22 cellular contexts compared by ENCODE assay signal in genomic region chr9:20504930-20505329, GRCh38.
DNase-seq lines count a peak whose midpoint lies in the region; ATAC-seq and TF ChIP-seq lines count a peak whose summit lies in the region.
"Had no signal": no experiment of that assay in that cellular context is flagged by ENCODE, and none has a peak within 500 bp of the region (broad histone marks: within the 10 kb centered on the region; RNA-seq: fewer than 3 reads in every experiment).

No MANE protein-coding gene starts in this region.

- TF ChIP-seq CTCF in DND-41 (IDR thresholded peaks at IDR 0.05; ENCODE audit: borderline replicate concordance, extremely low read depth, low read length, poor library complexity, severe bottlenecking) (no peak), BE2C (IDR thresholded peaks at IDR 0.05; ENCODE audit: low read depth, low read length) (no peak), MCF 10A (IDR thresholded peaks at IDR 0.05; ENCODE audit: unreplicated experiment) (no peak)

- H3K4me3 ChIP-seq in DND-41 (ENCODE audit: low read depth in 1 of 2, low read length in 2 of 2) = no peak overlapping the region
- no peak overlapping the region for H3K4me3 ChIP-seq in BE2C (ENCODE audit: low read depth, low read length)
- H3K4me3 ChIP-seq: esophagus muscularis mucosa, heart right ventricle, lower lobe of right lung, SJSA1, spleen had no signal

- no peaks in the 10 kb centered on the region for H3K27me3 Mint-ChIP-seq in T-helper 2 cell treated with Interferon-gamma antibody and Interleukin-4, amounts not matched to agents 5 μg/mL and 100 μg/mL, for 36 hours (ENCODE audit: low read depth)
- no peaks in the 10 kb centered on the region for H3K27me3 Mint-ChIP-seq in naive thymus-derived CD8-positive, alpha-beta T cell
- H3K27me3 Mint-ChIP-seq in MCF 10A (ENCODE audit: insufficient read depth, unreplicated experiment) = peaks cover 27% of the 10 kb centered on the region
- H3K27me3 Mint-ChIP-seq: dendritic cell treated with granulocyte-macrophage colony-stimulating factor and Interleukin-4, amounts not matched to agents 40 ng/mL and 50 ng/mL, for 4 days had no signal

- no peaks in the 10 kb centered on the region for H3K9me3 ChIP-seq in DND-41 (ENCODE audit: insufficient read depth, low read length, severe bottlenecking)
- no peaks in the 10 kb centered on the region for H3K9me3 ChIP-seq in BE2C
- H3K9me3 ChIP-seq: esophagus muscularis mucosa, lower lobe of right lung, SJSA1, spleen had no signal

- no peak overlapping the region for H3K27ac ChIP-seq in DND-41 (ENCODE audit: low read length)
- H3K27ac ChIP-seq: C4-2B, foreskin keratinocyte, heart right ventricle, lower lobe of right lung, SJSA1, spleen had no signal

- peaks cover 15% of the 10 kb centered on the region for H3K36me3 Mint-ChIP-seq in T-helper 2 cell treated with Interferon-gamma antibody and Interleukin-4, amounts not matched to agents 5 μg/mL and 100 μg/mL, for 36 hours (ENCODE audit: low read depth)
- H3K36me3 Mint-ChIP-seq in naive thymus-derived CD8-positive, alpha-beta T cell = peaks cover 0 to 3% (median 0%) of the 10 kb centered on the region in 3 donors
- no peaks in the 10 kb centered on the region for H3K36me3 Mint-ChIP-seq in MCF 10A (ENCODE audit: insufficient read depth, unreplicated experiment)

- H3K9me3 Mint-ChIP-seq in T-helper 2 cell treated with Interferon-gamma antibody and Interleukin-4, amounts not matched to agents 5 μg/mL and 100 μg/mL, for 36 hours = no peaks in the 10 kb centered on the region
- no peaks in the 10 kb centered on the region for H3K9me3 Mint-ChIP-seq in naive thymus-derived CD8-positive, alpha-beta T cell
- H3K9me3 Mint-ChIP-seq in MCF 10A (ENCODE audit: unreplicated experiment) = no peaks in the 10 kb centered on the region
- H3K9me3 Mint-ChIP-seq: dendritic cell treated with granulocyte-macrophage colony-stimulating factor and Interleukin-4, amounts not matched to agents 40 ng/mL and 50 ng/mL, for 4 days had no signal

- intact Hi-C loops in MCF 10A (cut with micrococcal nuclease) = no loop called here

- H3K79me2 ChIP-seq in DND-41 (ENCODE audit: insufficient read depth, low read length) = peaks cover 68% of the 10 kb centered on the region

- peak overlapping the region; percentile 8 for H3K4me3 Mint-ChIP-seq in T-helper 2 cell treated with Interferon-gamma antibody and Interleukin-4, amounts not matched to agents 5 μg/mL and 100 μg/mL, for 36 hours
- H3K4me3 Mint-ChIP-seq in naive thymus-derived CD8-positive, alpha-beta T cell = peak overlapping the region in 8 of 10 donors; percentile 1 to 58 (median 12)
- no peak overlapping the region for H3K4me3 Mint-ChIP-seq in MCF 10A (ENCODE audit: unreplicated experiment)
- H3K4me3 Mint-ChIP-seq: dendritic cell treated with granulocyte-macrophage colony-stimulating factor and Interleukin-4, amounts not matched to agents 40 ng/mL and 50 ng/mL, for 4 days had no signal

- H3K4me2 ChIP-seq in DND-41 (ENCODE audit: insufficient read depth, low read length) = no peak overlapping the region

- ATAC-seq in DND-41 (ENCODE audit: insufficient read depth, low read depth) = peak; percentile 53
- ATAC-seq in naive thymus-derived CD8-positive, alpha-beta T cell = peak; percentile 90 to 98
- ATAC-seq: foreskin keratinocyte, heart right ventricle, lower lobe of right lung, right cardiac atrium had no signal

- POLR2A ChIA-PET in naive thymus-derived CD8-positive, alpha-beta T cell (lab: Charles Lee) = no interaction called here
- POLR2A ChIA-PET in MCF 10A (lab: Yijun Ruan, JAX) = no interaction called here

- no peaks in the 10 kb centered on the region for H4K20me1 ChIP-seq in DND-41 (ENCODE audit: insufficient read depth, low read length)

- no peaks in the 10 kb centered on the region for H3K27me3 ChIP-seq in DND-41 (ENCODE audit: insufficient read depth, low read length, poor library complexity)
- H3K27me3 ChIP-seq in BE2C = no peaks in the 10 kb centered on the region
- H3K27me3 ChIP-seq: esophagus muscularis mucosa, foreskin keratinocyte, heart right ventricle, SJSA1, spleen had no signal

- CTCF ChIA-PET in MCF 10A (lab: Yijun Ruan, JAX) = interaction anchor here (0.7 kb wide), 1 partner anchor 233 kb away, joined by 5 read pairs; no protein-coding TSS in a partner anchor

- DNase-seq in activated gamma-delta T cell treated with Interleukin-2 at 50 U/mL for 16 hours (peak; percentile 17), activated gamma-delta T cell (lab: John Stamatoyannopoulos, UW) (no peak), DND-41 (peak; percentile 52), BE2C (no peak), MCF 10A (ENCODE audit: unreplicated experiment) (no peak)
- no peak for DNase-seq in T-helper 2 cell treated with Interferon-gamma antibody and Interleukin-4, amounts not matched to agents 5 μg/mL and 100 μg/mL, for 36 hours (ENCODE audit: low spot score)
- peak in 8 of 10 donors; percentile 11 to 85 (median 58) for DNase-seq in naive thymus-derived CD8-positive, alpha-beta T cell
- DNase-seq: activated T-cell treated with anti-CD3 and anti-CD28 coated beads, Interleukin-2, amount 50 U/mL, for 1 hour; caudate nucleus; EL; foreskin keratinocyte; heart right ventricle; lower lobe of right lung; NCI-H1694; NCI-H446 treated with DMSO at 0.1 percent for 48 hours; right cardiac atrium; RPMI8226; spleen had no signal

- no TSS peak for BruUV-seq in MCF 10A (replicated peaks; lab: Mats Ljungman, UMichigan)

- peak overlapping the region; percentile 73 for H3K27ac Mint-ChIP-seq in T-helper 2 cell treated with Interferon-gamma antibody and Interleukin-4, amounts not matched to agents 5 μg/mL and 100 μg/mL, for 36 hours
- peak overlapping the region; percentile 8 to 92 (median 64) for H3K27ac Mint-ChIP-seq in naive thymus-derived CD8-positive, alpha-beta T cell
- H3K27ac Mint-ChIP-seq in MCF 10A (ENCODE audit: low read depth, unreplicated experiment) = no peak overlapping the region
- H3K27ac Mint-ChIP-seq: dendritic cell treated with granulocyte-macrophage colony-stimulating factor and Interleukin-4, amounts not matched to agents 40 ng/mL and 50 ng/mL, for 4 days had no signal

- H3K36me3 ChIP-seq in DND-41 (ENCODE audit: insufficient read depth, low read length) = no peaks in the 10 kb centered on the region
- H3K36me3 ChIP-seq in BE2C = no peaks in the 10 kb centered on the region
- H3K36me3 ChIP-seq: esophagus muscularis mucosa, heart right ventricle, lower lobe of right lung, SJSA1, spleen had no signal

- H3K4me1 ChIP-seq in DND-41 (ENCODE audit: insufficient read depth, low read length) (peaks cover 40% of the 10 kb centered on the region), BE2C (no peaks in the 10 kb centered on the region; the same call in 1 of the 2 replicates)
- H3K4me1 ChIP-seq: lower lobe of right lung, SJSA1 had no signal

- no peak overlapping the region for H3K9ac ChIP-seq in DND-41 (ENCODE audit: low read depth, low read length)

- peaks cover 57% of the 10 kb centered on the region for H3K4me1 Mint-ChIP-seq in T-helper 2 cell treated with Interferon-gamma antibody and Interleukin-4, amounts not matched to agents 5 μg/mL and 100 μg/mL, for 36 hours (ENCODE audit: low read depth)
- peaks cover 25 to 77% (median 72%) of the 10 kb centered on the region in 4 donors for H3K4me1 Mint-ChIP-seq in naive thymus-derived CD8-positive, alpha-beta T cell
- H3K4me1 Mint-ChIP-seq in MCF 10A (ENCODE audit: insufficient read depth, unreplicated experiment) = no peaks in the 10 kb centered on the region

- no peak overlapping the region for H2AFZ ChIP-seq in DND-41 (ENCODE audit: low read depth, low read length)

Comparison
In these comparisons a context has a peak if more than half of its experiments do, and no peak if none do; other contexts are left out.
1. DNase-seq: peak in activated gamma-delta T cell treated with Interleukin-2 at 50 U/mL for 16 hours (single experiment), DND-41 (single experiment) and naive thymus-derived CD8-positive, alpha-beta T cell (8 of 10); none in activated gamma-delta T cell (single experiment), T-helper 2 cell treated with Interferon-gamma antibody and Interleukin-4, amounts not matched to agents 5 μg/mL and 100 μg/mL, for 36 hours (single experiment), BE2C (single experiment) and MCF 10A (single experiment).